17 cellular contexts compared by ENCODE assay signal in genomic region chr1:182101415-182102041, GRCh38. TPM values are rescaled to one million over a fixed set of nuclear protein-coding genes. Genes with fewer than 3 reads are reported as not detected.
DNase-seq lines count a peak whose midpoint lies in the region; ATAC-seq, FAIRE-seq and TF ChIP-seq lines count a peak whose summit lies in the region.
"Had no signal": no experiment of that assay in that cellular context is flagged by ENCODE, and none has a peak within 500 bp of the region (broad histone marks: within the 10 kb centered on the region; RNA-seq: fewer than 3 reads in every experiment).

No MANE protein-coding gene starts in this region.

- ATAC-seq in mucosa of descending colon (peak; percentile 68), HG03159 (IDR thresholded peaks at IDR 0.05; ENCODE audit: unreplicated experiment) (no peak)
- no peak for ATAC-seq in stimulated activated naive CD8-positive, alpha-beta T cell treated with anti-CD3 and anti-CD28 coated beads, Interleukin-15, Interleukin-2, amounts not matched to agents 100 U/mL and 50 U/mL, for 24 hours
- ATAC-seq: naive thymus-derived CD4-positive, alpha-beta T cell had no signal

- H3K27ac Mint-ChIP-seq in Calu3 (ENCODE audit: unreplicated experiment), result peak overlapping the region; percentile 68
- H3K27ac Mint-ChIP-seq: activated CD4-positive, alpha-beta T cell treated with anti-CD3 and anti-CD28 coated beads, Interleukin-2, amount 10 ng/mL, durations not matched to agents 24 days and 14 days; naive thymus-derived CD4-positive, alpha-beta T cell; T-helper 1 cell treated with Interleukin-12 subunit alpha and Interleukin-12 subunit beta and Interleukin-4 antibody, amounts not matched to agents 30 μg/mL and 1 μg/mL, for 36 hours had no signal

- no TSS peak for BruUV-seq in Calu3 (replicated peaks; lab: Mats Ljungman, UMichigan)

- TF ChIP-seq RAD21 in Ishikawa (IDR thresholded peaks at IDR 0.05; ENCODE audit: low read depth), result peak; percentile 41; the same call in 1 of the 2 replicates

- no peaks in the 10 kb centered on the region for H3K36me3 Mint-ChIP-seq in Calu3 (ENCODE audit: insufficient read depth, unreplicated experiment)
- H3K36me3 Mint-ChIP-seq: naive thymus-derived CD4-positive, alpha-beta T cell had no signal

- CTCF ChIA-PET in Calu3 (lab: Charles Lee), result interaction anchor here (0.6 to 1.5 kb wide), 6 partner anchors 16 to 296 kb away, joined by 3 to 11 read pairs (median 4); no protein-coding TSS in a partner anchor

- H3K4me3 ChIP-seq in epithelial cell of esophagus (ENCODE audit: low read length) (no peak overlapping the region), mucosa of descending colon (no peak overlapping the region)
- H3K4me3 ChIP-seq: vagina had no signal

- peaks cover 4% of the 10 kb centered on the region for H3K4me1 ChIP-seq in mucosa of descending colon (ENCODE audit: low read depth)

- H3K9me3 Mint-ChIP-seq in Calu3 (ENCODE audit: low read depth, unreplicated experiment), result peaks cover 2% of the 10 kb centered on the region
- H3K9me3 Mint-ChIP-seq: naive thymus-derived CD4-positive, alpha-beta T cell had no signal

- no peak for FAIRE-seq in D721Med (lab: Jason Lieb, UNC)
- FAIRE-seq: GM12892 had no signal

- H3K4me1 Mint-ChIP-seq in Calu3 (ENCODE audit: low read depth, unreplicated experiment), result peaks cover 47% of the 10 kb centered on the region

- DNase-seq in Calu3 (peak; percentile 91), epithelial cell of esophagus (ENCODE audit: low read depth) (peak; percentile 89), mucosa of descending colon (no peak), D721Med (ENCODE audit: insufficient read length, low spot score) (no peak)
- no peak for DNase-seq in stimulated activated naive CD8-positive, alpha-beta T cell treated with anti-CD3 and anti-CD28 coated beads, Interleukin-15, Interleukin-2, amounts not matched to agents 100 U/mL and 50 U/mL, for 24 hours
- DNase-seq in stimulated activated CD4-positive, alpha-beta T cell treated with anti-CD3 and anti-CD28 coated beads, Interleukin-12 subunit alpha, Interleukin-12 subunit beta, amount 100 ng/mL, for 4 hours, result no peak
- DNase-seq: activated CD4-positive, alpha-beta T cell treated with anti-CD3 and anti-CD28 coated beads, Interleukin-2, amount 10 ng/mL, durations not matched to agents 24 days and 14 days; activated effector memory CD4-positive, alpha-beta T cell treated with Interleukin-2 at 50 U/mL for 16 hours; DMS79 treated with DMSO at 0.1 percent for 48 hours; GOT3; naive thymus-derived CD4-positive, alpha-beta T cell; NCI-H1694 treated with DMSO at 0.1 percent for 48 hours had no signal

- H3K36me3 ChIP-seq in mucosa of descending colon (ENCODE audit: low read depth), result no peaks in the 10 kb centered on the region
- H3K36me3 ChIP-seq: vagina had no signal

- no peak for TF ChIP-seq CTCF in Calu3 (IDR thresholded peaks at IDR 0.05; ENCODE audit: unreplicated experiment)
- no peak for TF ChIP-seq CTCF in epithelial cell of esophagus (IDR thresholded peaks at IDR 0.05; ENCODE audit: insufficient read depth, low read depth, low read length, missing control alignments)
- TF ChIP-seq CTCF in mucosa of descending colon (IDR thresholded peaks at IDR 0.05), result no peak
- no peak for TF ChIP-seq CTCF in D721Med (IDR thresholded peaks at IDR 0.05; ENCODE audit: insufficient read depth, missing control alignments)

- peak; percentile 99 for TF ChIP-seq EP300 in Ishikawa (IDR thresholded peaks at IDR 0.05; ENCODE audit: borderline replicate concordance)

- intact Hi-C loops in Calu3 (cut with micrococcal nuclease; ENCODE audit: unreplicated experiment) (loop anchor here (5.0 kb wide), 3 partner anchors 41 to 296 kb away; no protein-coding TSS in a partner anchor), mucosa of descending colon (cut with DNase I, micrococcal nuclease) (no loop called here)

- H3K9me3 ChIP-seq in mucosa of descending colon, result no peaks in the 10 kb centered on the region
- H3K9me3 ChIP-seq: vagina had no signal

- H3K4me3 Mint-ChIP-seq in Calu3 (ENCODE audit: low read depth, unreplicated experiment), result peak overlapping the region; percentile 27
- H3K4me3 Mint-ChIP-seq: activated CD4-positive, alpha-beta T cell treated with anti-CD3 and anti-CD28 coated beads, Interleukin-2, amount 10 ng/mL, durations not matched to agents 24 days and 14 days; naive thymus-derived CD4-positive, alpha-beta T cell; T-helper 1 cell treated with Interleukin-12 subunit alpha and Interleukin-12 subunit beta and Interleukin-4 antibody, amounts not matched to agents 30 μg/mL and 1 μg/mL, for 36 hours had no signal

- H3K27me3 Mint-ChIP-seq in Calu3 (ENCODE audit: unreplicated experiment), result no peaks in the 10 kb centered on the region

TF ChIP-seq in Ishikawa, 13 proteins besides CTCF, POLR2A, EP300 and RAD21:
- TF ChIP-seq USF1 (IDR thresholded peaks at IDR 0.05), result no peak
- no peak for TF ChIP-seq TAF1 (IDR thresholded peaks at IDR 0.05; ENCODE audit: low read depth)
- peak; percentile 98 for TF ChIP-seq TCF12 (IDR thresholded peaks at IDR 0.05; ENCODE audit: low read depth)
- TF ChIP-seq YY1 (IDR thresholded peaks at IDR 0.05; ENCODE audit: low read depth), result peak; percentile 75
- TF ChIP-seq CEBPB (IDR thresholded peaks at IDR 0.05), result peak; percentile 61; the same call in 1 of the 2 replicates
- TF ChIP-seq FOXM1 (IDR thresholded peaks at IDR 0.05; ENCODE audit: borderline replicate concordance, low read depth), result peak; percentile 94
- TF ChIP-seq EGR1 (IDR thresholded peaks at IDR 0.05), result no peak
- TF ChIP-seq, protein P1, sequence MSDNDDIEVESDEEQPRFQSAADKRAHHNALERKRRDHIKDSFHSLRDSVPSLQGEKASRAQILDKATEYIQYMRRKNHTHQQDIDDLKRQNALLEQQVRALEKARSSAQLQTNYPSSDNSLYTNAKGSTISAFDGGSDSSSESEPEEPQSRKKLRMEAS (IDR thresholded peaks at IDR 0.05), result peak; percentile 96
- peak; percentile 85 for TF ChIP-seq NFIC (IDR thresholded peaks at IDR 0.05)
- no peak for TF ChIP-seq ZBTB7A (IDR thresholded peaks at IDR 0.05; ENCODE audit: low read depth)
- peak; percentile 100 for TF ChIP-seq TEAD4 (IDR thresholded peaks at IDR 0.05)
- TF ChIP-seq REST (IDR thresholded peaks at IDR 0.05; ENCODE audit: low read depth), result no peak; the same call in 1 of the 2 replicates
- no peak for TF ChIP-seq CREB1 (IDR thresholded peaks at IDR 0.05; ENCODE audit: low read depth)
TF ChIP-seq in Ishikawa: peak in this region for 7.

RNA-seq across cellular contexts. Expression of gene ZNF648, which starts 40.0 kb away (rescaled TPM):
- total RNA-seq in Calu3 (2022) (0.17 TPM in 1 of 2 replicates, not detected in the other), mucosa of descending colon (under 1 TPM in 1 of 3 donors, not detected in 2; 0.07 TPM)
- total RNA-seq: activated CD4-positive, alpha-beta T cell treated with anti-CD3 and anti-CD28 coated beads, Interleukin-2, amount 10 ng/mL, durations not matched to agents 24 days and 14 days; naive thymus-derived CD4-positive, alpha-beta T cell; vagina had no signal

Comparison
In these comparisons a context has a peak if more than half of its experiments do, and no peak if none do; other contexts are left out.
1. DNase-seq: peak in Calu3 (single experiment) and epithelial cell of esophagus (single experiment); none in mucosa of descending colon (0 of 3), stimulated activated naive CD8-positive, alpha-beta T cell treated with anti-CD3 and anti-CD28 coated beads, Interleukin-15, Interleukin-2, amounts not matched to agents 100 U/mL and 50 U/mL, for 24 hours (single experiment), D721Med (single experiment) and stimulated activated CD4-positive, alpha-beta T cell treated with anti-CD3 and anti-CD28 coated beads, Interleukin-12 subunit alpha, Interleukin-12 subunit beta, amount 100 ng/mL, for 4 hours (single experiment).